ENCODE assay signal across 1 cellular context in the genomic region with DNA sequence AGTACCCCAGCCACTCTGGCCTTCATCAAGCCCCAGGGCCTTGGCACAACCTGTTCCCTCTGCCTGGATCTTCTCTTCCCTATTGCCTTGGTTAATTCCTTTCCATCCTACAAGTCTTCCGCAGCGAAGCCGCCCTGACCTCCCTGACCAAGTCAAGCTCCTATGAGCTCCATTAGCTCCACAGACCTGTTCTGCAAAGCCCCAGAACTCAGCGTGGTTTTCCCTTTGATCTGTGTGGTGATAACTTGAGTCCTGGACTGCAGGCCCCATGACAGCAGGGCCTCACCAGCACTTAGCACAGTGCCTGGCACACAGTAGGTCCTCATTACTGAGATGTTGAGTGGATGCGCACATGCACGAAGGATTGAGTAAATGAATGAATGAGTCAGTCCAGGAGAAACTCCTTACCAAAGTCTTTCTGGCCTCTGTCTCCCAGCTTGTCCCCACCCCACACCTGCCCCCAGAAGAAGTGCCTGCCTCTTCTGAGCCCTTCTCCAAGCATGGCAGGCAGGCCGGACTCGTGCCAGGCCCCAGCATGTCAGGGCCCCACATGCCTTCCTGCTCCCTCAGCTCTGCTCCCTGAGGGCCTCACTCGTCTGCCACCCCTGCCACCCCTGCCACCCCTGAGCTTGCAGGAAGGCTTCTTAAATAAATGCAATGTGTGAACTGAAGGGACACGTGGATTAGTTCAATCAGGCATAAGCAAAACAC.
TF ChIP-seq lines count a peak whose summit lies in the region.

No MANE protein-coding gene starts in this region.

TF ChIP-seq in IMR-90, 13 proteins besides CTCF, POLR2A, EP300 and RAD21:
- TF ChIP-seq MXI1 (IDR thresholded peaks at IDR 0.05; ENCODE audit: borderline replicate concordance, low read depth, low read length), result no peak
- TF ChIP-seq, protein P1, sequence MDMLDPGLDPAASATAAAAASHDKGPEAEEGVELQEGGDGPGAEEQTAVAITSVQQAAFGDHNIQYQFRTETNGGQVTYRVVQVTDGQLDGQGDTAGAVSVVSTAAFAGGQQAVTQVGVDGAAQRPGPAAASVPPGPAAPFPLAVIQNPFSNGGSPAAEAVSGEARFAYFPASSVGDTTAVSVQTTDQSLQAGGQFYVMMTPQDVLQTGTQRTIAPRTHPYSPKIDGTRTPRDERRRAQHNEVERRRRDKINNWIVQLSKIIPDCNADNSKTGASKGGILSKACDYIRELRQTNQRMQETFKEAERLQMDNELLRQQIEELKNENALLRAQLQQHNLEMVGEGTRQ (IDR thresholded peaks at IDR 0.05; ENCODE audit: low read depth, low read length), result no peak
- no peak for TF ChIP-seq CHD1 (IDR thresholded peaks at IDR 0.05; ENCODE audit: low read depth, low read length)
- no peak for TF ChIP-seq MAFK (IDR thresholded peaks at IDR 0.05; ENCODE audit: low read depth, low read length)
TF ChIP-seq in IMR-90: peak in this region for 0.
